31 cellular contexts compared by ENCODE assay signal in the genomic region with DNA sequence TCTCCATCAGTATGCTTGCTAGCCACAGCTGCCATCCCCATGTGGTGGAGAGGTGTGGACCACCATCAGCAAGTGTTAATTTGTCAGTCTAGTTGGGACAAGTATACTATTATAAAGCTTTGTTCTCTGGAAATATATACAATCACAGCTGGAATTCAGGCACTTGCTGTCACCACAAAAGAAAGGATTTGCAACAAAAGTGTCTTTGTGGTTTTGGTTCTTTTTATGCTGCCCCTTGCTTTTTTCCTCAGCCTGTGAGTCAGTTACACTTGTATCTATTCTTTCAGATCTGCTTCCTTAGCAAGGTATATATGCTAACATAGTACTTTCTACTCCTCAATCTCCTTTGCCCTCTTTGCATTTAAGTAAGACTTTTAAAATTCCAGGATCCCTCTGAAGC.
"Had no signal": no experiment of that assay in that cellular context is flagged by ENCODE, and none has a peak within 500 bp of the region (broad histone marks: within the 10 kb centered on the region; RNA-seq: fewer than 3 reads in every experiment).

No MANE protein-coding gene starts in this region.

- H3K4me3 ChIP-seq: esophagus squamous epithelium had no signal

- H3K4me1 ChIP-seq: esophagus squamous epithelium had no signal

- H3K27me3 Mint-ChIP-seq: activated B cell treated with CpG ODN at 0.5 μM for 24 hours; activated CD8-positive, alpha-beta T cell treated with anti-CD3 and anti-CD28 coated beads for 36 hours; activated naive CD8-positive, alpha-beta T cell; activated T-helper 17 cell treated with anti-CD3 and anti-CD28 coated beads, Interleukin-2, amount 50 U/mL, for 72 hours; central memory CD8-positive, alpha-beta T cell; effector memory CD8-positive, alpha-beta T cell; T-helper 17 cell had no signal

- H3K27me3 ChIP-seq: brain microvascular endothelial cell, esophagus squamous epithelium had no signal

- DNase-seq: activated B cell treated with CpG ODN at 0.5 μM for 24 hours; activated CD4-positive, alpha-beta T cell treated with anti-CD3 and anti-CD28 coated beads for 48 hours; activated CD4-positive, alpha-beta T cell treated with anti-CD3 and anti-CD28 coated beads, Interleukin-2, amount 50 U/mL, for 1 hour; activated CD4-positive, alpha-beta T cell treated with anti-CD3 and anti-CD28 coated beads, Interleukin-2, amount 50 U/mL, for 48 hours; activated CD8-positive, alpha-beta memory T cell treated with anti-CD3 and anti-CD28 coated beads for 24 hours; activated CD8-positive, alpha-beta T cell treated with anti-CD3 and anti-CD28 coated beads for 36 hours; activated effector memory CD4-positive, alpha-beta T cell treated with Interleukin-2 at 50 U/mL for 16 hours; activated gamma-delta T cell treated with Interleukin-2 at 50 U/mL for 16 hours; activated naive CD4-positive, alpha-beta T cell treated with anti-CD3 and anti-CD28 coated beads, Interleukin-2, amount 50 U/mL, for 16 hours; activated naive CD4-positive, alpha-beta T cell treated with Interleukin-2 at 50 U/mL for 16 hours; activated T-cell treated with anti-CD3 and anti-CD28 coated beads, Interleukin-2, amount 50 U/mL, for 4 hours; amniotic stem cell; anterior cingulate cortex; brain microvascular endothelial cell; cortex of kidney; dermis blood vessel endothelial cell; effector CD4-positive, alpha-beta T cell; effector memory CD8-positive, alpha-beta T cell; esophagus squamous epithelium; foreskin melanocyte; head of caudate nucleus; T-helper 1 cell; T-helper 17 cell; T1000; WERI-Rb-1 had no signal

- H3K36me3 Mint-ChIP-seq: activated naive CD8-positive, alpha-beta T cell had no signal

- H3K4me3 Mint-ChIP-seq: activated B cell treated with CpG ODN at 0.5 μM for 24 hours; activated CD8-positive, alpha-beta T cell treated with anti-CD3 and anti-CD28 coated beads for 36 hours; activated naive CD8-positive, alpha-beta T cell; activated T-cell treated with anti-CD3 and anti-CD28 coated beads, Interleukin-2, amount 50 U/mL, for 4 hours; activated T-helper 17 cell treated with anti-CD3 and anti-CD28 coated beads, Interleukin-2, amount 50 U/mL, for 72 hours; central memory CD8-positive, alpha-beta T cell; effector memory CD8-positive, alpha-beta T cell; T-helper 17 cell; T-helper 2 cell treated with Interferon-gamma antibody and Interleukin-4, amounts not matched to agents 5 μg/mL and 100 μg/mL, for 36 hours had no signal

- H3K9me3 ChIP-seq: esophagus squamous epithelium had no signal

- ATAC-seq: activated CD4-positive, CD25-positive, alpha-beta regulatory T cell treated with anti-CD3 and anti-CD28 coated beads, Interleukin-2, amount 50 U/mL, for 24 hours; activated CD8-positive, alpha-beta T cell treated with anti-CD3 and anti-CD28 coated beads for 36 hours; activated T-cell treated with anti-CD3 and anti-CD28 coated beads, Interleukin-2, amount 50 U/mL, for 4 hours; activated T-helper 17 cell treated with anti-CD3 and anti-CD28 coated beads, Interleukin-2, amount 50 U/mL, for 72 hours; effector memory CD8-positive, alpha-beta T cell; T-helper 17 cell had no signal

- H3K4me1 Mint-ChIP-seq: activated B cell treated with CpG ODN at 0.5 μM for 24 hours; activated T-helper 17 cell treated with anti-CD3 and anti-CD28 coated beads, Interleukin-2, amount 50 U/mL, for 72 hours; central memory CD8-positive, alpha-beta T cell; T-helper 17 cell had no signal

- H3K27ac Mint-ChIP-seq: activated B cell treated with CpG ODN at 0.5 μM for 24 hours; activated CD8-positive, alpha-beta T cell treated with anti-CD3 and anti-CD28 coated beads for 36 hours; activated naive CD8-positive, alpha-beta T cell; activated T-helper 17 cell treated with anti-CD3 and anti-CD28 coated beads, Interleukin-2, amount 50 U/mL, for 72 hours; effector memory CD8-positive, alpha-beta T cell; T-helper 17 cell; T-helper 2 cell treated with Interferon-gamma antibody and Interleukin-4, amounts not matched to agents 5 μg/mL and 100 μg/mL, for 36 hours had no signal

- H3K36me3 ChIP-seq: brain microvascular endothelial cell, esophagus squamous epithelium, WERI-Rb-1 had no signal

- H3K27ac ChIP-seq: brain microvascular endothelial cell, epithelial cell of prostate, esophagus squamous epithelium, WERI-Rb-1 had no signal
